In the genomic region with DNA sequence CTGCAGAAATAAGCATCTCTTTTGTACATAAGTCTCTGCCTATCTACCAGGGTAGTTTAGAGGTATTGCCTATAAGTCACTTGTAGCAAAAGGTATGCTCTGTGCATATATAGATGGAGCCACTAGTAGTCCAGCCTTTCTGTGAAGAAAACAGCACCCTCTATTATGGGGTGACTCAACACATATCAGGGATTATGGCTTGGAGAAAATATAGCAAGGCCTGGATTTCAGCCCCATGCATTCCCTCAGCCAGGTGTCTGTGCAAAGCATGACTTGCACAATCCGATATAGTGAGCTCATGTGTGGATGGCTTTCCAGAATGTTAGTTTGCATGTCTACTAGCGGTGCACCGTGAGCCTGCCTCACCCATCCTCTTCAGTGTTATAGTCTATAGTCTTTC, we compare ENCODE assay signal across 22 cellular contexts. TPM values are rescaled to one million over a fixed set of nuclear protein-coding genes. Genes with fewer than 3 reads are reported as not detected.
"Had no signal": no experiment of that assay in that cellular context is flagged by ENCODE, and none has a peak within 500 bp of the region (broad histone marks: within the 10 kb centered on the region; RNA-seq: fewer than 3 reads in every experiment).

No MANE protein-coding gene starts in this region.

- DNase-seq: effector memory CD4-positive, alpha-beta T cell; esophagus squamous epithelium; foreskin fibroblast; immature natural killer cell; left colon; nucleus accumbens; ovary; stimulated activated CD4-positive, alpha-beta T cell treated with anti-CD3 and anti-CD28 coated beads, Interleukin-2, amount 100 ng/mL, for 48 hours; stimulated activated CD8-positive, alpha-beta memory T cell treated with anti-CD3 and anti-CD28 coated beads, Interleukin-4, amount 100 ng/mL, for 48 hours; stimulated activated naive CD8-positive, alpha-beta T cell treated with anti-CD3 and anti-CD28 coated beads, Interleukin-15, Interleukin-2, amounts not matched to agents 100 U/mL and 50 U/mL, for 24 hours; thyroid gland; upper lobe of right lung had no signal

- H3K9me3 ChIP-seq: esophagus squamous epithelium, ovary, suprapubic skin, thyroid gland, upper lobe of right lung had no signal

- H3K4me1 ChIP-seq: esophagus squamous epithelium, neural progenitor cell, suprapubic skin, thyroid gland, upper lobe of right lung had no signal

- H3K27me3 ChIP-seq: neural progenitor cell, ovary, suprapubic skin, thyroid gland, upper lobe of right lung had no signal

- H3K9me3 Mint-ChIP-seq: mesothelial cell of epicardium; stimulated activated effector memory CD8-positive, alpha-beta T cell treated with anti-CD3 and anti-CD28 coated beads, Interleukin-12 subunit alpha, Interleukin-12 subunit beta, amount 100 ng/mL, for 72 hours had no signal

- H3K27ac Mint-ChIP-seq: immature natural killer cell; mesothelial cell of epicardium; natural killer cell treated with Interleukin-12 subunit alpha and Interleukin-12 subunit beta and Interleukin-15 and Interleukin-18, amount 100 ng/mL, for 72 hours; neural progenitor cell; progenitor cell of endocrine pancreas; stimulated activated effector memory CD8-positive, alpha-beta T cell treated with anti-CD3 and anti-CD28 coated beads, Interleukin-12 subunit alpha, Interleukin-12 subunit beta, amount 100 ng/mL, for 72 hours had no signal

- H3K4me3 ChIP-seq: esophagus squamous epithelium, neural progenitor cell, ovary, smooth muscle cell, suprapubic skin, thyroid gland, upper lobe of right lung had no signal

- H3K4me3 Mint-ChIP-seq: immature natural killer cell; mesothelial cell of epicardium; natural killer cell treated with Interleukin-12 subunit alpha and Interleukin-12 subunit beta and Interleukin-15 and Interleukin-18, amount 100 ng/mL, for 72 hours; neural progenitor cell; stimulated activated effector memory CD8-positive, alpha-beta T cell treated with anti-CD3 and anti-CD28 coated beads, Interleukin-12 subunit alpha, Interleukin-12 subunit beta, amount 100 ng/mL, for 72 hours had no signal

- H3K9ac ChIP-seq: neural progenitor cell had no signal

- H2AFZ ChIP-seq: neural progenitor cell had no signal

- ATAC-seq: left colon; natural killer cell treated with Interleukin-12 subunit alpha and Interleukin-12 subunit beta and Interleukin-15 and Interleukin-18, amount 100 ng/mL, for 72 hours; right cardiac atrium; stimulated activated effector memory CD8-positive, alpha-beta T cell treated with anti-CD3 and anti-CD28 coated beads, Interleukin-12 subunit alpha, Interleukin-12 subunit beta, amount 100 ng/mL, for 72 hours; stimulated activated naive CD8-positive, alpha-beta T cell treated with anti-CD3 and anti-CD28 coated beads, Interleukin-15, Interleukin-2, amounts not matched to agents 100 U/mL and 50 U/mL, for 24 hours; upper lobe of right lung had no signal

- FAIRE-seq: endometrium had no signal

- H3K27ac ChIP-seq: epithelial cell of prostate, esophagus squamous epithelium, neural progenitor cell, ovary, suprapubic skin, thyroid gland, upper lobe of right lung had no signal

- H3K36me3 ChIP-seq: esophagus squamous epithelium, neural progenitor cell, ovary, suprapubic skin, thyroid gland, upper lobe of right lung had no signal

- H3K36me3 Mint-ChIP-seq: mesothelial cell of epicardium; natural killer cell treated with Interleukin-12 subunit alpha and Interleukin-12 subunit beta and Interleukin-15 and Interleukin-18, amount 100 ng/mL, for 72 hours; neural progenitor cell; stimulated activated effector memory CD8-positive, alpha-beta T cell treated with anti-CD3 and anti-CD28 coated beads, Interleukin-12 subunit alpha, Interleukin-12 subunit beta, amount 100 ng/mL, for 72 hours had no signal

- H3K4me1 Mint-ChIP-seq: immature natural killer cell; mesothelial cell of epicardium; neural progenitor cell; stimulated activated effector memory CD8-positive, alpha-beta T cell treated with anti-CD3 and anti-CD28 coated beads, Interleukin-12 subunit alpha, Interleukin-12 subunit beta, amount 100 ng/mL, for 72 hours had no signal

- H3K4me2 ChIP-seq: neural progenitor cell, smooth muscle cell had no signal

RNA-seq across cellular contexts. Expression of a gene that starts 13.4 kb away (rescaled TPM):
- total RNA-seq: natural killer cell treated with Interleukin-12 subunit alpha and Interleukin-12 subunit beta and Interleukin-15 and Interleukin-18, amount 100 ng/mL, for 72 hours had no signal
- polyA plus RNA-seq: immature natural killer cell had no signal

RNA-seq across cellular contexts. Expression of a gene that starts 22.7 kb away (rescaled TPM):
- total RNA-seq: natural killer cell treated with Interleukin-12 subunit alpha and Interleukin-12 subunit beta and Interleukin-15 and Interleukin-18, amount 100 ng/mL, for 72 hours; progenitor cell of endocrine pancreas; smooth muscle cell had no signal
- polyA plus RNA-seq: immature natural killer cell had no signal
